18 cellular contexts compared by ENCODE assay signal in genomic region chr7:105776986-105777910, GRCh38.
DNase-seq lines count a peak whose midpoint lies in the region; ATAC-seq, FAIRE-seq and TF ChIP-seq lines count a peak whose summit lies in the region.
"Had no signal": no experiment of that assay in that cellular context is flagged by ENCODE, and none has a peak within 500 bp of the region (broad histone marks: within the 10 kb centered on the region; RNA-seq: fewer than 3 reads in every experiment).

No MANE protein-coding gene starts in this region.

- peaks cover 3% of the 10 kb centered on the region for H3K9me3 Mint-ChIP-seq in MCF 10A (ENCODE audit: unreplicated experiment)
- H3K9me3 Mint-ChIP-seq: activated T-cell treated with anti-CD3 and anti-CD28 coated beads, Interleukin-2, amount 50 U/mL, for 4 hours; stimulated activated naive B cell treated with anti-CD40 and anti-IgM and Interleukin-4, amounts not matched to agents 10 μg/mL and 1 μg/mL and 100 μg/mL, for 72 hours; T-helper 2 cell treated with Interferon-gamma antibody and Interleukin-4, amounts not matched to agents 5 μg/mL and 100 μg/mL, for 36 hours had no signal

- peak overlapping the region in 1 of 2 donors; percentile 37 for H3K27ac ChIP-seq in breast epithelium

- H3K4me3 Mint-ChIP-seq in MCF 10A (ENCODE audit: unreplicated experiment) = no peak overlapping the region
- H3K4me3 Mint-ChIP-seq: activated T-cell treated with anti-CD3 and anti-CD28 coated beads, Interleukin-2, amount 50 U/mL, for 4 hours; stimulated activated naive B cell treated with anti-CD40 and anti-IgM and Interleukin-4, amounts not matched to agents 10 μg/mL and 1 μg/mL and 100 μg/mL, for 72 hours; T-helper 2 cell treated with Interferon-gamma antibody and Interleukin-4, amounts not matched to agents 5 μg/mL and 100 μg/mL, for 36 hours had no signal

- CTCF ChIA-PET in MCF 10A (lab: Yijun Ruan, JAX) = interaction anchor here (0.6 to 4.5 kb wide), 4 partner anchors 9 to 407 kb away, joined by 3 to 17 read pairs (median 4); no protein-coding TSS in a partner anchor

- H3K9me3 ChIP-seq in breast epithelium = no peaks in the 10 kb centered on the region
- H3K9me3 ChIP-seq: Caco-2 had no signal

- FAIRE-seq in urothelium cell line (lab: Jason Lieb, UNC) = no peak

- peak; percentile 71 for ATAC-seq in SK-N-SH treated with all-trans-retinoic acid at 6 μM for 48 hours
- no peak for ATAC-seq in HG03432 (IDR thresholded peaks at IDR 0.05; ENCODE audit: unreplicated experiment)
- ATAC-seq: activated T-cell treated with anti-CD3 and anti-CD28 coated beads, Interleukin-2, amount 50 U/mL, for 4 hours; right cardiac atrium; stimulated activated naive B cell treated with anti-CD40 and anti-IgM and Interleukin-4, amounts not matched to agents 10 μg/mL and 1 μg/mL and 100 μg/mL, for 72 hours had no signal

- H3K27ac Mint-ChIP-seq in MCF 10A (ENCODE audit: low read depth, unreplicated experiment) = peak overlapping the region; percentile 5
- H3K27ac Mint-ChIP-seq: stimulated activated naive B cell treated with anti-CD40 and anti-IgM and Interleukin-4, amounts not matched to agents 10 μg/mL and 1 μg/mL and 100 μg/mL, for 72 hours; T-helper 2 cell treated with Interferon-gamma antibody and Interleukin-4, amounts not matched to agents 5 μg/mL and 100 μg/mL, for 36 hours had no signal

- no peaks in the 10 kb centered on the region for H3K4me1 ChIP-seq in breast epithelium

- peaks cover 13% of the 10 kb centered on the region for H3K36me3 Mint-ChIP-seq in MCF 10A (ENCODE audit: insufficient read depth, unreplicated experiment)
- H3K36me3 Mint-ChIP-seq: stimulated activated naive B cell treated with anti-CD40 and anti-IgM and Interleukin-4, amounts not matched to agents 10 μg/mL and 1 μg/mL and 100 μg/mL, for 72 hours had no signal

- intact Hi-C loops in MCF 10A (cut with micrococcal nuclease) (no loop called here), breast epithelium (cut with DNase I; ENCODE audit: low total_unique reads) (no loop called here)

- no peaks in the 10 kb centered on the region for H3K27me3 Mint-ChIP-seq in MCF 10A (ENCODE audit: insufficient read depth, unreplicated experiment)

- H3K27me3 ChIP-seq in breast epithelium = no peaks in the 10 kb centered on the region

- no peak for TF ChIP-seq CTCF in MCF 10A (IDR thresholded peaks at IDR 0.05; ENCODE audit: unreplicated experiment)
- TF ChIP-seq CTCF in breast epithelium (IDR thresholded peaks at IDR 0.05) = no peak
- no peak for TF ChIP-seq CTCF in fibroblast of pulmonary artery (IDR thresholded peaks at IDR 0.05; ENCODE audit: low read length, missing control alignments)

- H3K4me3 ChIP-seq in breast epithelium (no peak overlapping the region), fibroblast of pulmonary artery (replicated peaks; ENCODE audit: low read depth, low read length) (no peak overlapping the region)

- POLR2A ChIA-PET in MCF 10A (lab: Yijun Ruan, JAX) = no interaction called here

- TF ChIP-seq POLR2A in breast epithelium (IDR thresholded peaks at IDR 0.05) (no peak), erythroblast (IDR thresholded peaks at IDR 0.05; ENCODE audit: low read length) (no peak)

- peak; percentile 29 for DNase-seq in MCF 10A (ENCODE audit: unreplicated experiment)
- DNase-seq in breast epithelium (ENCODE audit: low spot score in 2 of 2) = no peak
- peak; percentile 37 for DNase-seq in fibroblast of pulmonary artery (ENCODE audit: low read depth)
- peak; percentile 52 for DNase-seq in urothelium cell line (ENCODE audit: low spot score)
- no peak for DNase-seq in erythroblast (lab: John Stamatoyannopoulos, UW)
- no peak for DNase-seq in T-helper 1 cell
- DNase-seq: activated CD4-positive, alpha-beta T cell treated with anti-CD3 and anti-CD28 coated beads, Interleukin-2, amount 50 U/mL, for 1 hour; activated T-cell treated with anti-CD3 and anti-CD28 coated beads, Interleukin-2, amount 50 U/mL, for 4 hours; amniotic stem cell; Caco-2; Karpas-422; NCI-H1694; right cardiac atrium; RPMI8226; stimulated activated naive B cell treated with anti-CD40 and anti-IgM and Interleukin-4, amounts not matched to agents 10 μg/mL and 1 μg/mL and 100 μg/mL, for 72 hours had no signal

- H3K36me3 ChIP-seq in breast epithelium = no peaks in the 10 kb centered on the region

- H3K4me1 Mint-ChIP-seq in MCF 10A (ENCODE audit: insufficient read depth, unreplicated experiment) = peaks cover 8% of the 10 kb centered on the region

- BruUV-seq in MCF 10A (replicated peaks; lab: Mats Ljungman, UMichigan) = no TSS peak

TF ChIP-seq in SK-N-SH treated with all-trans-retinoic acid at 6 μM for 48 hours, 23 proteins besides CTCF, POLR2A, EP300 and RAD21 (continues in another document):
- no peak for TF ChIP-seq OSR1 (CRISPR knock-in tag; IDR thresholded peaks at IDR 0.05)
- TF ChIP-seq ZFP30 (CRISPR knock-in tag; IDR thresholded peaks at IDR 0.05) = no peak
- no peak for TF ChIP-seq TCF4 (CRISPR knock-in tag; IDR thresholded peaks at IDR 0.05; ENCODE audit: borderline replicate concordance)
- 0 out of 2 replicates have a peak, but pooled peaks have one; percentile 16 for TF ChIP-seq RARB (CRISPR knock-in tag; IDR thresholded peaks at IDR 0.05)
- TF ChIP-seq, protein P1, sequence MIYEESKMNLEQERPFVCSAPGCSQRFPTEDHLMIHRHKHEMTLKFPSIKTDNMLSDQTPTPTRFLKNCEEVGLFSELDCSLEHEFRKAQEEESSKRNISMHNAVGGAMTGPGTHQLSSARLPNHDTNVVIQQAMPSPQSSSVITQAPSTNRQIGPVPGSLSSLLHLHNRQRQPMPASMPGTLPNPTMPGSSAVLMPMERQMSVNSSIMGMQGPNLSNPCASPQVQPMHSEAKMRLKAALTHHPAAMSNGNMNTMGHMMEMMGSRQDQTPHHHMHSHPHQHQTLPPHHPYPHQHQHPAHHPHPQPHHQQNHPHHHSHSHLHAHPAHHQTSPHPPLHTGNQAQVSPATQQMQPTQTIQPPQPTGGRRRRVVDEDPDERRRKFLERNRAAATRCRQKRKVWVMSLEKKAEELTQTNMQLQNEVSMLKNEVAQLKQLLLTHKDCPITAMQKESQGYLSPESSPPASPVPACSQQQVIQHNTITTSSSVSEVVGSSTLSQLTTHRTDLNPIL (CRISPR knock-in tag; IDR thresholded peaks at IDR 0.05; ENCODE audit: low read depth) = no peak
- 0 out of 2 replicates have a peak, but pooled peaks have one; percentile 9 for TF ChIP-seq ZFP3 (CRISPR knock-in tag; IDR thresholded peaks at IDR 0.05)
- TF ChIP-seq, protein P2, sequence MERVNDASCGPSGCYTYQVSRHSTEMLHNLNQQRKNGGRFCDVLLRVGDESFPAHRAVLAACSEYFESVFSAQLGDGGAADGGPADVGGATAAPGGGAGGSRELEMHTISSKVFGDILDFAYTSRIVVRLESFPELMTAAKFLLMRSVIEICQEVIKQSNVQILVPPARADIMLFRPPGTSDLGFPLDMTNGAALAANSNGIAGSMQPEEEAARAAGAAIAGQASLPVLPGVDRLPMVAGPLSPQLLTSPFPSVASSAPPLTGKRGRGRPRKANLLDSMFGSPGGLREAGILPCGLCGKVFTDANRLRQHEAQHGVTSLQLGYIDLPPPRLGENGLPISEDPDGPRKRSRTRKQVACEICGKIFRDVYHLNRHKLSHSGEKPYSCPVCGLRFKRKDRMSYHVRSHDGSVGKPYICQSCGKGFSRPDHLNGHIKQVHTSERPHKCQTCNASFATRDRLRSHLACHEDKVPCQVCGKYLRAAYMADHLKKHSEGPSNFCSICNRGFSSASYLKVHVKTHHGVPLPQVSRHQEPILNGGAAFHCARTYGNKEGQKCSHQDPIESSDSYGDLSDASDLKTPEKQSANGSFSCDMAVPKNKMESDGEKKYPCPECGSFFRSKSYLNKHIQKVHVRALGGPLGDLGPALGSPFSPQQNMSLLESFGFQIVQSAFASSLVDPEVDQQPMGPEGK (CRISPR knock-in tag; IDR thresholded peaks at IDR 0.05; ENCODE audit: borderline replicate concordance) = no peak
- TF ChIP-seq BACH2 (CRISPR knock-in tag; IDR thresholded peaks at IDR 0.05; ENCODE audit: borderline replicate concordance) = no peak
- peak; percentile 66 for TF ChIP-seq ISL1 (CRISPR knock-in tag; IDR thresholded peaks at IDR 0.05)
- TF ChIP-seq ESRRG (CRISPR knock-in tag; IDR thresholded peaks at IDR 0.05) = no peak
- no peak for TF ChIP-seq TSHZ2 (CRISPR knock-in tag; IDR thresholded peaks at IDR 0.05)
- peak; percentile 89 for TF ChIP-seq ZC3H10 (CRISPR knock-in tag; IDR thresholded peaks at IDR 0.05)
- TF ChIP-seq, protein P3, sequence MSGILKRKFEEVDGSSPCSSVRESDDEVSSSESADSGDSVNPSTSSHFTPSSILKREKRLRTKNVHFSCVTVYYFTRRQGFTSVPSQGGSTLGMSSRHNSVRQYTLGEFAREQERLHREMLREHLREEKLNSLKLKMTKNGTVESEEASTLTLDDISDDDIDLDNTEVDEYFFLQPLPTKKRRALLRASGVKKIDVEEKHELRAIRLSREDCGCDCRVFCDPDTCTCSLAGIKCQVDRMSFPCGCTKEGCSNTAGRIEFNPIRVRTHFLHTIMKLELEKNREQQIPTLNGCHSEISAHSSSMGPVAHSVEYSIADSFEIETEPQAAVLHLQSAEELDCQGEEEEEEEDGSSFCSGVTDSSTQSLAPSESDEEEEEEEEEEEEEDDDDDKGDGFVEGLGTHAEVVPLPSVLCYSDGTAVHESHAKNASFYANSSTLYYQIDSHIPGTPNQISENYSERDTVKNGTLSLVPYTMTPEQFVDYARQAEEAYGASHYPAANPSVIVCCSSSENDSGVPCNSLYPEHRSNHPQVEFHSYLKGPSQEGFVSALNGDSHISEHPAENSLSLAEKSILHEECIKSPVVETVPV (CRISPR knock-in tag; IDR thresholded peaks at IDR 0.05) = no peak

Comparison
In these comparisons a context has a peak if more than half of its experiments do, and no peak if none do; other contexts are left out.
1. DNase-seq: peak in MCF 10A (single experiment), fibroblast of pulmonary artery (single experiment) and urothelium cell line (single experiment); none in breast epithelium (0 of 2), erythroblast (0 of 2) and T-helper 1 cell (0 of 5).